Comparison of ENCODE assay signal across 15 cellular contexts in genomic region chr5:137833463-137833862, GRCh38. TPM values are rescaled to one million over a fixed set of nuclear protein-coding genes. Genes with fewer than 3 reads are reported as not detected.
DNase-seq lines count a peak whose midpoint lies in the region; ATAC-seq, FAIRE-seq and TF ChIP-seq lines count a peak whose summit lies in the region.
"Had no signal": no experiment of that assay in that cellular context is flagged by ENCODE, and none has a peak within 500 bp of the region (broad histone marks: within the 10 kb centered on the region; RNA-seq: fewer than 3 reads in every experiment).

No MANE protein-coding gene starts in this region.

- TF ChIP-seq POLR2A in GM12892 (IDR thresholded peaks at IDR 0.05; ENCODE audit: low read depth, low read length): no peak

- H3K4me3 Mint-ChIP-seq in T-helper 2 cell treated with Interferon-gamma antibody and Interleukin-4, amounts not matched to agents 5 μg/mL and 100 μg/mL, for 36 hours: no peak overlapping the region
- no peak overlapping the region for H3K4me3 Mint-ChIP-seq in stimulated activated naive CD8-positive, alpha-beta T cell treated with anti-CD3 and anti-CD28 coated beads, Interleukin-15, amount 100 ng/mL, for 72 hours

- no peaks in the 10 kb centered on the region for H3K9me3 Mint-ChIP-seq in T-helper 2 cell treated with Interferon-gamma antibody and Interleukin-4, amounts not matched to agents 5 μg/mL and 100 μg/mL, for 36 hours
- H3K9me3 Mint-ChIP-seq in stimulated activated naive CD8-positive, alpha-beta T cell treated with anti-CD3 and anti-CD28 coated beads, Interleukin-15, amount 100 ng/mL, for 72 hours: no peaks in the 10 kb centered on the region

- no peak for FAIRE-seq in GM12892 (lab: Jason Lieb, UNC)
- FAIRE-seq: GM18507, TTC549 had no signal

- H3K27ac ChIP-seq in temporal lobe (ENCODE audit: low read depth, low read length): peak overlapping the region; percentile 12

- ATAC-seq in stimulated activated naive CD8-positive, alpha-beta T cell treated with anti-CD3 and anti-CD28 coated beads, Interleukin-15, amount 100 ng/mL, for 72 hours: no peak

- no peaks in the 10 kb centered on the region for H3K4me1 Mint-ChIP-seq in T-helper 2 cell treated with Interferon-gamma antibody and Interleukin-4, amounts not matched to agents 5 μg/mL and 100 μg/mL, for 36 hours (ENCODE audit: low read depth)
- no peaks in the 10 kb centered on the region for H3K4me1 Mint-ChIP-seq in stimulated activated naive CD8-positive, alpha-beta T cell treated with anti-CD3 and anti-CD28 coated beads, Interleukin-15, amount 100 ng/mL, for 72 hours

- no peaks in the 10 kb centered on the region for H3K36me3 Mint-ChIP-seq in T-helper 2 cell treated with Interferon-gamma antibody and Interleukin-4, amounts not matched to agents 5 μg/mL and 100 μg/mL, for 36 hours (ENCODE audit: low read depth)

- DNase-seq in SIG-M5 treated with dmso at 0.1 percent for 504 hours (lab: John Stamatoyannopoulos, UW; ENCODE audit: unreplicated experiment): peak; percentile 56
- no peak for DNase-seq in SIG-M5 (lab: John Stamatoyannopoulos, UW)
- peak; percentile 17 for DNase-seq in SHP77 treated with DMSO at 0.1 percent for 48 hours (lab: John Stamatoyannopoulos, UW)
- DNase-seq in foreskin melanocyte: peak; percentile 66
- no peak for DNase-seq in T-helper 2 cell treated with Interferon-gamma antibody and Interleukin-4, amounts not matched to agents 5 μg/mL and 100 μg/mL, for 36 hours (ENCODE audit: low spot score)
- no peak for DNase-seq in GM12892 (ENCODE audit: insufficient read length)
- no peak for DNase-seq in stimulated activated naive CD8-positive, alpha-beta T cell treated with anti-CD3 and anti-CD28 coated beads, Interleukin-15, amount 100 ng/mL, for 72 hours
- DNase-seq: activated naive CD4-positive, alpha-beta T cell treated with Interleukin-2 at 50 U/mL for 16 hours; AML-193; NCI-H1092 treated with DMSO at 0.1 percent for 48 hours; occipital lobe had no signal

- peaks cover 11% of the 10 kb centered on the region for H3K27me3 Mint-ChIP-seq in T-helper 2 cell treated with Interferon-gamma antibody and Interleukin-4, amounts not matched to agents 5 μg/mL and 100 μg/mL, for 36 hours (ENCODE audit: low read depth)
- H3K27me3 Mint-ChIP-seq in stimulated activated naive CD8-positive, alpha-beta T cell treated with anti-CD3 and anti-CD28 coated beads, Interleukin-15, amount 100 ng/mL, for 72 hours: no peaks in the 10 kb centered on the region

- no peak overlapping the region for H3K27ac Mint-ChIP-seq in T-helper 2 cell treated with Interferon-gamma antibody and Interleukin-4, amounts not matched to agents 5 μg/mL and 100 μg/mL, for 36 hours
- no peak overlapping the region for H3K27ac Mint-ChIP-seq in stimulated activated naive CD8-positive, alpha-beta T cell treated with anti-CD3 and anti-CD28 coated beads, Interleukin-15, amount 100 ng/mL, for 72 hours

RNA-seq across cellular contexts. Expression of gene MYOT, which starts 34.2 kb away (rescaled TPM):
- total RNA-seq in temporal lobe: not detected
- 2.2 TPM for polyA plus RNA-seq in GM12892 (2012; ENCODE audit: missing spikeins)
- total RNA-seq: glomerular endothelial cell had no signal

RNA-seq across cellular contexts. Expression of gene PKD2L2, which starts 55.8 kb away (rescaled TPM):
- total RNA-seq in temporal lobe: under 0.01 TPM
- polyA plus RNA-seq in GM12892 (2012; ENCODE audit: missing spikeins): 0.68 TPM
- total RNA-seq: glomerular endothelial cell, occipital lobe had no signal

Comparison
In these comparisons a context has a peak if more than half of its experiments do, and no peak if none do; other contexts are left out.
1. DNase-seq: peak in SIG-M5 treated with dmso at 0.1 percent for 504 hours (single experiment), SHP77 treated with DMSO at 0.1 percent for 48 hours (single experiment) and foreskin melanocyte (single experiment); none in SIG-M5 (single experiment), T-helper 2 cell treated with Interferon-gamma antibody and Interleukin-4, amounts not matched to agents 5 μg/mL and 100 μg/mL, for 36 hours (single experiment), GM12892 (single experiment) and stimulated activated naive CD8-positive, alpha-beta T cell treated with anti-CD3 and anti-CD28 coated beads, Interleukin-15, amount 100 ng/mL, for 72 hours (0 of 2).